1 cellular context compared by ENCODE assay signal in the genomic region with DNA sequence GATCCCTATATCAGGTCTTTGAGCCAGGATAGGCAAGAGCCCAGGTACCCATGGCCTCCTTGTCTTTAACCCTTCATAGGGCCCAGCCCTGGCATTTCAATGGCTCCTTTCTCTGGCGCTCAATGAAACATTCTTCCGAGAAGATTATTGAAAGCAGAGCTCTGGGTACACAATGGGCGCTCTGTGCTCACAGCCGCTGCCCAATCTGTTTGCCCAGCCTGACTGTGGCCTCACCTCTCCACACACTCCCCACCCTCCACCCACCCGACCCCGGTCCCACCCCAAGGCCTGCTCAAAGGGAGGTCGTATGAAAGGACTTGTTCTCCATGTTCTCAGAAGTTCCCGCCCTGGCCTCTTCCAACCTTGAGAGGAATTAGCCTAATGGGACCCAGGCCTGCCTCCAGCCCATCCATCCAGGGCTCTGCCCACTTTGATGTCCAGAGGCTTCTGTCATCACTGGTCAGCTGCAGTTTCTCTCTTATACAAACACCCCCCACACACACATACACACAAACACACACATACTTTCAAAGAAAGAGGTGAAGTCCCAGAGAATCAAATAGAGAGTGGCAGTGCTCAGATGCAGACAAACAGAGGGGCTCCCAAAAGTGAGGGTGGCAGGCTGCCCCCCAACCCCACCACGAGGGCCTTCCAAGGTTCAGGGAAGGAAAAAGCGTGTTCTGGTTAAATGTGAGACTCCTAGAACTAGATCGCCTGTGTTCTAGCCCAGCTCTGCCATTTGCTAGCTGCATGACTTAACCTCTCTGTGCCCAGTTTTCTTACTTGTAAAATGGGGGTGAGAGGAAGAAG.
TF ChIP-seq lines count a peak whose summit lies in the region.

No MANE protein-coding gene starts in this region.

TF ChIP-seq in HepG2, 621 proteins besides CTCF, POLR2A, EP300 and RAD21 (continues in another document):
- TF ChIP-seq JDP2 (CRISPR knock-in tag; IDR thresholded peaks at IDR 0.05; ENCODE audit: borderline replicate concordance) (no peak), NONO (IDR thresholded peaks at IDR 0.05) (no peak), NONO (CRISPR knock-in tag; conservative IDR thresholded peaks at IDR 0.05) (peak; percentile 67), ZEB1 (IDR thresholded peaks at IDR 0.05; ENCODE audit: insufficient replicate concordance, low read depth) (peak; percentile 23), RORA (CRISPR knock-in tag; IDR thresholded peaks at IDR 0.05) (no peak), HMG20A (CRISPR knock-in tag; IDR thresholded peaks at IDR 0.05; ENCODE audit: borderline replicate concordance) (peak; percentile 4; the same call in 1 of the 2 replicates), ATF1 (CRISPR knock-in tag; IDR thresholded peaks at IDR 0.05) (peak; percentile 57), SP5 (CRISPR knock-in tag; IDR thresholded peaks at IDR 0.05; ENCODE audit: borderline replicate concordance, low read depth) (peak; percentile 89), THAP11 (CRISPR knock-in tag; IDR thresholded peaks at IDR 0.05) (0 out of 2 replicates have a peak, but pooled peaks have one; percentile 13), ZNF776 (CRISPR knock-in tag; IDR thresholded peaks at IDR 0.05) (no peak), ZNF260 (CRISPR knock-in tag; IDR thresholded peaks at IDR 0.05; ENCODE audit: borderline replicate concordance, low read depth) (no peak), RXRA (CRISPR knock-in tag; IDR thresholded peaks at IDR 0.05) (peak; percentile 83), RBM22 (optimal IDR thresholded peaks at IDR 0.05; ENCODE audit: low read length) (no peak), ZNF263 (CRISPR knock-in tag; IDR thresholded peaks at IDR 0.05) (no peak), TGIF2 (CRISPR knock-in tag; IDR thresholded peaks at IDR 0.05) (peak; percentile 50), LCORL (IDR thresholded peaks at IDR 0.05) (no peak), LCORL (CRISPR knock-in tag; IDR thresholded peaks at IDR 0.05) (peak; percentile 62), PHF20 (CRISPR knock-in tag; IDR thresholded peaks at IDR 0.05) (no peak), MTA1 (CRISPR knock-in tag; IDR thresholded peaks at IDR 0.05; ENCODE audit: borderline replicate concordance) (peak; percentile 49; the same call in 1 of the 2 replicates), HOXA7 (CRISPR knock-in tag; IDR thresholded peaks at IDR 0.05) (no peak), ZNF12 (CRISPR knock-in tag; IDR thresholded peaks at IDR 0.05) (0 out of 2 replicates have a peak, but pooled peaks have one; percentile 13), MLLT10 (CRISPR knock-in tag; IDR thresholded peaks at IDR 0.05) (no peak), ZNF343 (CRISPR knock-in tag; IDR thresholded peaks at IDR 0.05) (no peak), POLR2G (IDR thresholded peaks at IDR 0.05; ENCODE audit: low read depth, low read length) (peak; percentile 68), TCF7 (IDR thresholded peaks at IDR 0.05; ENCODE audit: low read depth) (peak; percentile 96), NPAS2 (CRISPR knock-in tag; IDR thresholded peaks at IDR 0.05; ENCODE audit: borderline replicate concordance) (no peak), SOX6 (IDR thresholded peaks at IDR 0.05) (no peak), SOX6 (CRISPR knock-in tag; IDR thresholded peaks at IDR 0.05) (peak; percentile 19), HNRNPL (IDR thresholded peaks at IDR 0.05; ENCODE audit: low read depth, low read length) (0 out of 2 replicates have a peak, but pooled peaks have one; percentile 55)
- TF ChIP-seq, protein P1, sequence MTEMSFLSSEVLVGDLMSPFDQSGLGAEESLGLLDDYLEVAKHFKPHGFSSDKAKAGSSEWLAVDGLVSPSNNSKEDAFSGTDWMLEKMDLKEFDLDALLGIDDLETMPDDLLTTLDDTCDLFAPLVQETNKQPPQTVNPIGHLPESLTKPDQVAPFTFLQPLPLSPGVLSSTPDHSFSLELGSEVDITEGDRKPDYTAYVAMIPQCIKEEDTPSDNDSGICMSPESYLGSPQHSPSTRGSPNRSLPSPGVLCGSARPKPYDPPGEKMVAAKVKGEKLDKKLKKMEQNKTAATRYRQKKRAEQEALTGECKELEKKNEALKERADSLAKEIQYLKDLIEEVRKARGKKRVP (CRISPR knock-in tag; IDR thresholded peaks at IDR 0.05): 0 out of 4 replicates have a peak, but pooled peaks of 1 of the 2 experiments have one; percentile 14
- TF ChIP-seq, protein P2, sequence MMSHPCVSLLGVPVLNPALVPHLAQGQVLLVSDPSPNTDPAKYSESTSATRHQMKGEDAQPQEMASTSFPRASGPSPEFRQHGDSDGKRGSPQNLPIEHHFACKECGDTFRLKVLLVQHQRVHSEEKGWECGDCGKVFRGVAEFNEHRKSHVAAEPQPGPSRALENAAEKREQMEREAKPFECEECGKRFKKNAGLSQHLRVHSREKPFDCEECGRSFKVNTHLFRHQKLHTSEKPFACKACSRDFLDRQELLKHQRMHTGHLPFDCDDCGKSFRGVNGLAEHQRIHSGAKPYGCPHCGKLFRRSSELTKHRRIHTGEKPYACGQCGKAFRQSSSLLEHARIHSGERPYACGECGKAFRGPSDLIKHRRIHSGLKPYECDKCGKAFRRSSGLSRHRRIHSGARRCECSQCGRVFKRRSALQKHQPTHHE (CRISPR knock-in tag; IDR thresholded peaks at IDR 0.05; ENCODE audit: borderline replicate concordance): no peak
- TF ChIP-seq, protein P3, sequence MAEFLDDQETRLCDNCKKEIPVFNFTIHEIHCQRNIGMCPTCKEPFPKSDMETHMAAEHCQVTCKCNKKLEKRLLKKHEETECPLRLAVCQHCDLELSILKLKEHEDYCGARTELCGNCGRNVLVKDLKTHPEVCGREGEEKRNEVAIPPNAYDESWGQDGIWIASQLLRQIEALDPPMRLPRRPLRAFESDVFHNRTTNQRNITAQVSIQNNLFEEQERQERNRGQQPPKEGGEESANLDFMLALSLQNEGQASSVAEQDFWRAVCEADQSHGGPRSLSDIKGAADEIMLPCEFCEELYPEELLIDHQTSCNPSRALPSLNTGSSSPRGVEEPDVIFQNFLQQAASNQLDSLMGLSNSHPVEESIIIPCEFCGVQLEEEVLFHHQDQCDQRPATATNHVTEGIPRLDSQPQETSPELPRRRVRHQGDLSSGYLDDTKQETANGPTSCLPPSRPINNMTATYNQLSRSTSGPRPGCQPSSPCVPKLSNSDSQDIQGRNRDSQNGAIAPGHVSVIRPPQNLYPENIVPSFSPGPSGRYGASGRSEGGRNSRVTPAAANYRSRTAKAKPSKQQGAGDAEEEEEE (CRISPR knock-in tag; IDR thresholded peaks at IDR 0.05; ENCODE audit: borderline replicate concordance): no peak
- TF ChIP-seq, protein P4, sequence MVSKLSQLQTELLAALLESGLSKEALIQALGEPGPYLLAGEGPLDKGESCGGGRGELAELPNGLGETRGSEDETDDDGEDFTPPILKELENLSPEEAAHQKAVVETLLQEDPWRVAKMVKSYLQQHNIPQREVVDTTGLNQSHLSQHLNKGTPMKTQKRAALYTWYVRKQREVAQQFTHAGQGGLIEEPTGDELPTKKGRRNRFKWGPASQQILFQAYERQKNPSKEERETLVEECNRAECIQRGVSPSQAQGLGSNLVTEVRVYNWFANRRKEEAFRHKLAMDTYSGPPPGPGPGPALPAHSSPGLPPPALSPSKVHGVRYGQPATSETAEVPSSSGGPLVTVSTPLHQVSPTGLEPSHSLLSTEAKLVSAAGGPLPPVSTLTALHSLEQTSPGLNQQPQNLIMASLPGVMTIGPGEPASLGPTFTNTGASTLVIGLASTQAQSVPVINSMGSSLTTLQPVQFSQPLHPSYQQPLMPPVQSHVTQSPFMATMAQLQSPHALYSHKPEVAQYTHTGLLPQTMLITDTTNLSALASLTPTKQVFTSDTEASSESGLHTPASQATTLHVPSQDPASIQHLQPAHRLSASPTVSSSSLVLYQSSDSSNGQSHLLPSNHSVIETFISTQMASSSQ (IDR thresholded peaks at IDR 0.05; ENCODE audit: low read depth): no peak
- TF ChIP-seq, protein P4 (CRISPR knock-in tag; IDR thresholded peaks at IDR 0.05; ENCODE audit: borderline replicate concordance): peak; percentile 60; the same call in 1 of the 2 replicates
- TF ChIP-seq, protein P5, sequence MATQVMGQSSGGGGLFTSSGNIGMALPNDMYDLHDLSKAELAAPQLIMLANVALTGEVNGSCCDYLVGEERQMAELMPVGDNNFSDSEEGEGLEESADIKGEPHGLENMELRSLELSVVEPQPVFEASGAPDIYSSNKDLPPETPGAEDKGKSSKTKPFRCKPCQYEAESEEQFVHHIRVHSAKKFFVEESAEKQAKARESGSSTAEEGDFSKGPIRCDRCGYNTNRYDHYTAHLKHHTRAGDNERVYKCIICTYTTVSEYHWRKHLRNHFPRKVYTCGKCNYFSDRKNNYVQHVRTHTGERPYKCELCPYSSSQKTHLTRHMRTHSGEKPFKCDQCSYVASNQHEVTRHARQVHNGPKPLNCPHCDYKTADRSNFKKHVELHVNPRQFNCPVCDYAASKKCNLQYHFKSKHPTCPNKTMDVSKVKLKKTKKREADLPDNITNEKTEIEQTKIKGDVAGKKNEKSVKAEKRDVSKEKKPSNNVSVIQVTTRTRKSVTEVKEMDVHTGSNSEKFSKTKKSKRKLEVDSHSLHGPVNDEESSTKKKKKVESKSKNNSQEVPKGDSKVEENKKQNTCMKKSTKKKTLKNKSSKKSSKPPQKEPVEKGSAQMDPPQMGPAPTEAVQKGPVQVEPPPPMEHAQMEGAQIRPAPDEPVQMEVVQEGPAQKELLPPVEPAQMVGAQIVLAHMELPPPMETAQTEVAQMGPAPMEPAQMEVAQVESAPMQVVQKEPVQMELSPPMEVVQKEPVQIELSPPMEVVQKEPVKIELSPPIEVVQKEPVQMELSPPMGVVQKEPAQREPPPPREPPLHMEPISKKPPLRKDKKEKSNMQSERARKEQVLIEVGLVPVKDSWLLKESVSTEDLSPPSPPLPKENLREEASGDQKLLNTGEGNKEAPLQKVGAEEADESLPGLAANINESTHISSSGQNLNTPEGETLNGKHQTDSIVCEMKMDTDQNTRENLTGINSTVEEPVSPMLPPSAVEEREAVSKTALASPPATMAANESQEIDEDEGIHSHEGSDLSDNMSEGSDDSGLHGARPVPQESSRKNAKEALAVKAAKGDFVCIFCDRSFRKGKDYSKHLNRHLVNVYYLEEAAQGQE (IDR thresholded peaks at IDR 0.05; ENCODE audit: borderline replicate concordance in 1 of 2, low read depth in 1 of 2, low read length in 2 of 2): 0 out of 4 replicates have a peak, but pooled peaks of 1 of the 2 experiments have one; percentile 6
- TF ChIP-seq, protein P6, sequence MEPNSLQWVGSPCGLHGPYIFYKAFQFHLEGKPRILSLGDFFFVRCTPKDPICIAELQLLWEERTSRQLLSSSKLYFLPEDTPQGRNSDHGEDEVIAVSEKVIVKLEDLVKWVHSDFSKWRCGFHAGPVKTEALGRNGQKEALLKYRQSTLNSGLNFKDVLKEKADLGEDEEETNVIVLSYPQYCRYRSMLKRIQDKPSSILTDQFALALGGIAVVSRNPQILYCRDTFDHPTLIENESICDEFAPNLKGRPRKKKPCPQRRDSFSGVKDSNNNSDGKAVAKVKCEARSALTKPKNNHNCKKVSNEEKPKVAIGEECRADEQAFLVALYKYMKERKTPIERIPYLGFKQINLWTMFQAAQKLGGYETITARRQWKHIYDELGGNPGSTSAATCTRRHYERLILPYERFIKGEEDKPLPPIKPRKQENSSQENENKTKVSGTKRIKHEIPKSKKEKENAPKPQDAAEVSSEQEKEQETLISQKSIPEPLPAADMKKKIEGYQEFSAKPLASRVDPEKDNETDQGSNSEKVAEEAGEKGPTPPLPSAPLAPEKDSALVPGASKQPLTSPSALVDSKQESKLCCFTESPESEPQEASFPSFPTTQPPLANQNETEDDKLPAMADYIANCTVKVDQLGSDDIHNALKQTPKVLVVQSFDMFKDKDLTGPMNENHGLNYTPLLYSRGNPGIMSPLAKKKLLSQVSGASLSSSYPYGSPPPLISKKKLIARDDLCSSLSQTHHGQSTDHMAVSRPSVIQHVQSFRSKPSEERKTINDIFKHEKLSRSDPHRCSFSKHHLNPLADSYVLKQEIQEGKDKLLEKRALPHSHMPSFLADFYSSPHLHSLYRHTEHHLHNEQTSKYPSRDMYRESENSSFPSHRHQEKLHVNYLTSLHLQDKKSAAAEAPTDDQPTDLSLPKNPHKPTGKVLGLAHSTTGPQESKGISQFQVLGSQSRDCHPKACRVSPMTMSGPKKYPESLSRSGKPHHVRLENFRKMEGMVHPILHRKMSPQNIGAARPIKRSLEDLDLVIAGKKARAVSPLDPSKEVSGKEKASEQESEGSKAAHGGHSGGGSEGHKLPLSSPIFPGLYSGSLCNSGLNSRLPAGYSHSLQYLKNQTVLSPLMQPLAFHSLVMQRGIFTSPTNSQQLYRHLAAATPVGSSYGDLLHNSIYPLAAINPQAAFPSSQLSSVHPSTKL (CRISPR knock-in tag; IDR thresholded peaks at IDR 0.05): peak; percentile 63; the same call in 1 of the 2 replicates
- TF ChIP-seq, protein P7, sequence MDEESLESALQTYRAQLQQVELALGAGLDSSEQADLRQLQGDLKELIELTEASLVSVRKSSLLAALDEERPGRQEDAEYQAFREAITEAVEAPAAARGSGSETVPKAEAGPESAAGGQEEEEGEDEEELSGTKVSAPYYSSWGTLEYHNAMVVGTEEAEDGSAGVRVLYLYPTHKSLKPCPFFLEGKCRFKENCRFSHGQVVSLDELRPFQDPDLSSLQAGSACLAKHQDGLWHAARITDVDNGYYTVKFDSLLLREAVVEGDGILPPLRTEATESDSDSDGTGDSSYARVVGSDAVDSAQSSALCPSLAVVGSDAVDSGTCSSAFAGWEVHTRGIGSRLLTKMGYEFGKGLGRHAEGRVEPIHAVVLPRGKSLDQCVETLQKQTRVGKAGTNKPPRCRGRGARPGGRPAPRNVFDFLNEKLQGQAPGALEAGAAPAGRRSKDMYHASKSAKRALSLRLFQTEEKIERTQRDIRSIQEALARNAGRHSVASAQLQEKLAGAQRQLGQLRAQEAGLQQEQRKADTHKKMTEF (CRISPR knock-in tag; IDR thresholded peaks at IDR 0.05): peak; percentile 31; the same call in 1 of the 2 replicates
- TF ChIP-seq, protein P8, sequence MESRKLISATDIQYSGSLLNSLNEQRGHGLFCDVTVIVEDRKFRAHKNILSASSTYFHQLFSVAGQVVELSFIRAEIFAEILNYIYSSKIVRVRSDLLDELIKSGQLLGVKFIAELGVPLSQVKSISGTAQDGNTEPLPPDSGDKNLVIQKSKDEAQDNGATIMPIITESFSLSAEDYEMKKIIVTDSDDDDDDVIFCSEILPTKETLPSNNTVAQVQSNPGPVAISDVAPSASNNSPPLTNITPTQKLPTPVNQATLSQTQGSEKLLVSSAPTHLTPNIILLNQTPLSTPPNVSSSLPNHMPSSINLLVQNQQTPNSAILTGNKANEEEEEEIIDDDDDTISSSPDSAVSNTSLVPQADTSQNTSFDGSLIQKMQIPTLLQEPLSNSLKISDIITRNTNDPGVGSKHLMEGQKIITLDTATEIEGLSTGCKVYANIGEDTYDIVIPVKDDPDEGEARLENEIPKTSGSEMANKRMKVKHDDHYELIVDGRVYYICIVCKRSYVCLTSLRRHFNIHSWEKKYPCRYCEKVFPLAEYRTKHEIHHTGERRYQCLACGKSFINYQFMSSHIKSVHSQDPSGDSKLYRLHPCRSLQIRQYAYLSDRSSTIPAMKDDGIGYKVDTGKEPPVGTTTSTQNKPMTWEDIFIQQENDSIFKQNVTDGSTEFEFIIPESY (CRISPR knock-in tag; IDR thresholded peaks at IDR 0.05): peak; percentile 13; the same call in 1 of the 2 replicates
